Comparison of ENCODE assay signal across 19 cellular contexts in the genomic region with DNA sequence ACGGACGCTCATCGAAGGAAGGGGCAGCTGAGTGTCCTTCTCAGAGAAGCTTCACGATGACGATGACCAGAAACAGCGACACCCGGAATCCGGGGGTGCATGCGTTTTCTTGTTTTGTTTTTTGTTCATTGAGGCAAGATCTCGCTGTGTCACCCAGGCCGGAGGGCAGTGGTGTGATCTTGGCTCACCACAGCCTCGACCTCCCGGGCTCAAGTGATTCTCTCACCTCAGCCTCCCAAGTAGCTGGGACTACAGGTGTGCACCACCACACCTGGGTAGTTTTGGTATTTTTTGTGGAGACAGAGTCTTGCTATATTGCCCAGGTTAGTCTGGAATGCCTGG. TPM values are rescaled to one million over a fixed set of nuclear protein-coding genes. Genes with fewer than 3 reads are reported as not detected.
"Had no signal": no experiment of that assay in that cellular context is flagged by ENCODE, and none has a peak within 500 bp of the region (broad histone marks: within the 10 kb centered on the region; RNA-seq: fewer than 3 reads in every experiment).

No MANE protein-coding gene starts in this region.

- H3K27ac Mint-ChIP-seq: dendritic cell treated with granulocyte-macrophage colony-stimulating factor and Interleukin-4, amounts not matched to agents 40 ng/mL and 50 ng/mL, for 4 days; endodermal cell; memory B cell; mesothelial cell of epicardium; stimulated activated naive CD8-positive, alpha-beta T cell treated with anti-CD3 and anti-CD28 coated beads, Interleukin-15, Interleukin-2, amounts not matched to agents 100 ng/mL and 50 ng/mL, for 24 hours had no signal

- DNase-seq: effector CD8-positive, alpha-beta T cell; foreskin fibroblast; hippocampal formation; naive B cell; nephron progenitor cell; occipital lobe; stimulated activated CD4-positive, alpha-beta T cell treated with anti-CD3 and anti-CD28 coated beads, Interleukin-4, amount 100 ng/mL, for 4 hours; stimulated activated naive B cell treated with anti-CD40 and anti-IgM and Interleukin-4, amounts not matched to agents 10 μg/mL and 1 μg/mL and 100 μg/mL, for 72 hours had no signal

- H3K4me3 Mint-ChIP-seq: dendritic cell treated with granulocyte-macrophage colony-stimulating factor and Interleukin-4, amounts not matched to agents 40 ng/mL and 50 ng/mL, for 4 days; endodermal cell; memory B cell; mesothelial cell of epicardium; nephron progenitor cell; stimulated activated naive B cell treated with anti-CD40 and anti-IgM and Interleukin-4, amounts not matched to agents 10 μg/mL and 1 μg/mL and 100 μg/mL, for 72 hours; stimulated activated naive CD8-positive, alpha-beta T cell treated with anti-CD3 and anti-CD28 coated beads, Interleukin-15, Interleukin-2, amounts not matched to agents 100 ng/mL and 50 ng/mL, for 24 hours had no signal

- H3K4me1 Mint-ChIP-seq: mesothelial cell of epicardium had no signal

- ATAC-seq: esophagus mucosa; gastrocnemius medialis; mucosa of descending colon; psoas muscle; right cardiac atrium; stimulated activated naive B cell treated with anti-CD40 and anti-IgM and Interleukin-4, amounts not matched to agents 10 μg/mL and 1 μg/mL and 100 μg/mL, for 72 hours had no signal

- H3K27me3 Mint-ChIP-seq: dendritic cell treated with granulocyte-macrophage colony-stimulating factor and Interleukin-4, amounts not matched to agents 40 ng/mL and 50 ng/mL, for 4 days; memory B cell; naive B cell; stimulated activated naive B cell treated with anti-CD40 and anti-IgM and Interleukin-4, amounts not matched to agents 10 μg/mL and 1 μg/mL and 100 μg/mL, for 72 hours; stimulated activated naive CD8-positive, alpha-beta T cell treated with anti-CD3 and anti-CD28 coated beads, Interleukin-15, Interleukin-2, amounts not matched to agents 100 ng/mL and 50 ng/mL, for 24 hours had no signal

- H3K9me3 Mint-ChIP-seq: dendritic cell treated with granulocyte-macrophage colony-stimulating factor and Interleukin-4, amounts not matched to agents 40 ng/mL and 50 ng/mL, for 4 days; endodermal cell; memory B cell; mesothelial cell of epicardium; naive B cell; nephron progenitor cell; stimulated activated naive B cell treated with anti-CD40 and anti-IgM and Interleukin-4, amounts not matched to agents 10 μg/mL and 1 μg/mL and 100 μg/mL, for 72 hours; stimulated activated naive CD8-positive, alpha-beta T cell treated with anti-CD3 and anti-CD28 coated beads, Interleukin-15, Interleukin-2, amounts not matched to agents 100 ng/mL and 50 ng/mL, for 24 hours had no signal

RNA-seq across cellular contexts. Expression of a gene that starts 39.7 kb away (rescaled TPM):
- total RNA-seq: esophagus mucosa, thoracic aorta had no signal
